In genomic region chr6:20213271-20213798, GRCh38 we compare ENCODE assay signal across 8 cellular contexts. TPM values are rescaled to one million over a fixed set of nuclear protein-coding genes. Genes with fewer than 3 reads are reported as not detected.
DNase-seq lines count a peak whose midpoint lies in the region; ATAC-seq, FAIRE-seq and TF ChIP-seq lines count a peak whose summit lies in the region.

No MANE protein-coding gene starts in this region.

- peaks cover 26% of the 10 kb centered on the region for H3K4me1 ChIP-seq in A673 (ENCODE audit: insufficient read depth, low read length, poor library complexity, severe bottlenecking)
- peaks cover 0 to 4% (median 0%) of the 10 kb centered on the region in 4 donors for H3K4me1 ChIP-seq in right lobe of liver

- H3K27ac Mint-ChIP-seq in activated naive CD8-positive, alpha-beta T cell = peak overlapping the region; percentile 72
- H3K27ac Mint-ChIP-seq in type B pancreatic cell = peak overlapping the region; percentile 97

- DNase-seq in A673 (ENCODE audit: low spot score) = no peak
- DNase-seq in HTR-8/SVneo (ENCODE audit: insufficient read length, low spot score) = no peak
- no peak for DNase-seq in right lobe of liver
- DNase-seq in type B pancreatic cell (ENCODE audit: extremely low spot score, unreplicated experiment) = no peak
- DNase-seq in RCC 7860 (ENCODE audit: low spot score) = no peak
- DNase-seq in amniotic stem cell (lab: John Stamatoyannopoulos, UW) = no peak

- 51% methylated on average over 9 of the region's 9 CpGs for WGBS in right lobe of liver (ENCODE audit: insufficient coverage, low coverage, low lambda C conversion rate, missing lambda C conversion rate)

- TF ChIP-seq POLR2A in right lobe of liver (IDR thresholded peaks at IDR 0.05) = no peak

- H3K4me3 Mint-ChIP-seq in activated naive CD8-positive, alpha-beta T cell = peak overlapping the region; percentile 92
- H3K4me3 Mint-ChIP-seq in type B pancreatic cell = peak overlapping the region; percentile 93

- H3K9me3 ChIP-seq in A673 (ENCODE audit: low read depth, low read length, poor library complexity, severe bottlenecking) (no peaks in the 10 kb centered on the region), right lobe of liver (no peaks in the 10 kb centered on the region)

- ATAC-seq in right lobe of liver (no peak), HG02885 (IDR thresholded peaks at IDR 0.05; ENCODE audit: poor library complexity, unreplicated experiment) (no peak)

- H3K36me3 Mint-ChIP-seq in activated naive CD8-positive, alpha-beta T cell = no peaks in the 10 kb centered on the region
- no peaks in the 10 kb centered on the region for H3K36me3 Mint-ChIP-seq in type B pancreatic cell

- BruUV-seq in A673 (replicated peaks; lab: Mats Ljungman, UMichigan) = no TSS peak

- peak; percentile 48 for FAIRE-seq in HTR-8/SVneo (lab: Jason Lieb, UNC)
- no peak for FAIRE-seq in RCC 7860 (lab: Jason Lieb, UNC)

- peaks cover 24% of the 10 kb centered on the region for H3K4me1 Mint-ChIP-seq in activated naive CD8-positive, alpha-beta T cell (ENCODE audit: low read depth)
- H3K4me1 Mint-ChIP-seq in type B pancreatic cell (ENCODE audit: unreplicated experiment) = peaks cover 34% of the 10 kb centered on the region

- H3K4me3 ChIP-seq in A673 (ENCODE audit: low read depth, low read length, poor library complexity, severe bottlenecking) (peak overlapping the region; percentile 65), right lobe of liver (peak overlapping the region; percentile 66 to 83 (median 74))

- POLR2A ChIA-PET in A673 (lab: Charles Lee; ENCODE audit: low non-redundant PET) = interaction anchor here (0.6 kb wide), 1 partner anchor 188 kb away, joined by 4 read pairs; the partner anchor contains the start of gene E2F3

- TF ChIP-seq CTCF in A673 (conservative IDR thresholded peaks at IDR 0.05; ENCODE audit: low read depth, low read length) (no peak), right lobe of liver (IDR thresholded peaks at IDR 0.05) (no peak), type B pancreatic cell (conservative IDR thresholded peaks at IDR 0.05) (no peak)

- no peaks in the 10 kb centered on the region for H3K27me3 ChIP-seq in A673 (replicated peaks; ENCODE audit: insufficient read depth, low read depth, low read length, poor library complexity)
- no peaks in the 10 kb centered on the region for H3K27me3 ChIP-seq in right lobe of liver

- H3K27ac ChIP-seq in A673 (ENCODE audit: low read depth, low read length, poor library complexity, severe bottlenecking) (peak overlapping the region; percentile 71), right lobe of liver (peak overlapping the region; percentile 73 to 90 (median 84))

- no peaks in the 10 kb centered on the region for H3K36me3 ChIP-seq in A673 (ENCODE audit: insufficient read depth, low read length, poor library complexity, severe bottlenecking)
- no peaks in the 10 kb centered on the region for H3K36me3 ChIP-seq in right lobe of liver

- intact Hi-C loops in A673 (cut with micrococcal nuclease; ENCODE audit: unreplicated experiment) (no loop called here), right lobe of liver (cut with DNase I) (no loop called here)

- H3K9me3 Mint-ChIP-seq in activated naive CD8-positive, alpha-beta T cell (ENCODE audit: low read depth) = no peaks in the 10 kb centered on the region
- no peaks in the 10 kb centered on the region for H3K9me3 Mint-ChIP-seq in type B pancreatic cell

- CTCF ChIA-PET in A673 (lab: Charles Lee) = no interaction called here

- H3K27me3 Mint-ChIP-seq in activated naive CD8-positive, alpha-beta T cell = no peaks in the 10 kb centered on the region
- peaks cover 8% of the 10 kb centered on the region for H3K27me3 Mint-ChIP-seq in type B pancreatic cell

RNA-seq across cellular contexts. Expression of gene MBOAT1, which starts 1.1 kb away (rescaled TPM):
- total RNA-seq in A673 (2021) (6.3 and 8.2 TPM in 2 replicates), right lobe of liver (10 to 100 TPM in 1 of 6 experiments, 1 to 10 TPM in 5; 3.6 to 10.0 (median 5.9) TPM), type B pancreatic cell (ENCODE audit: low replicate concordance) (83.3 and 116 TPM in 2 replicates)
